ENCODE assay signal across 1 cellular context in the genomic region with DNA sequence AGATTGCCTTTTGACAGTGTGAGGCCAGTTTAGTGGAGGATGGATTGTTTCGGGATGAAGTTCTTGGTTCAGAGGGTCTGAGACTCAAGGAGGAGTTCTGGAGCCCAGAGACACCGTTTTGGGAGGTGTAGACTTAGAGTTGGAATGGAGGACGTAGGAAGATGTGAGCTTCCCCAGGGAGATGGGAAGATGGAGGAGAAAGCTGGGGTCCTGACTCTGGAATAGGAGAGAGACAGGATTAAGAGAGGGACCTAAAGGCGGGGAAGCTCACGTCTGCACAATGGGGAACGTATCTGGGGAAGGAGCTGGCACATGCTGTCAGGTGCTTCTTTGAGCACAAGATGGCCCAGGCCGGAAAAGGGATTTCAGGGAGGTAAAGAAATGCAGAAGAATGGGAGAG.
TF ChIP-seq lines count a peak whose summit lies in the region.

No MANE protein-coding gene starts in this region.

TF ChIP-seq in H1, 55 proteins besides CTCF, POLR2A, EP300 and RAD21 (continued from another document):
- no peak for TF ChIP-seq KDM4A (IDR thresholded peaks at IDR 0.05; ENCODE audit: low read depth, low read length, severe bottlenecking)
- no peak for TF ChIP-seq SIX5 (IDR thresholded peaks at IDR 0.05; ENCODE audit: low read depth, low read length)
- TF ChIP-seq HDAC6 (IDR thresholded peaks at IDR 0.05; ENCODE audit: low read depth, low read length): no peak
- TF ChIP-seq PHF8 (conservative IDR thresholded peaks at IDR 0.05; ENCODE audit: low read depth, low read length): no peak
- TF ChIP-seq KDM1A (IDR thresholded peaks at IDR 0.05; ENCODE audit: borderline replicate concordance, low read length): no peak
- no peak for TF ChIP-seq BRCA1 (IDR thresholded peaks at IDR 0.05; ENCODE audit: low read depth, low read length)
- TF ChIP-seq JUN (IDR thresholded peaks at IDR 0.05; ENCODE audit: low read depth, low read length): no peak
- no peak for TF ChIP-seq KDM5A (IDR thresholded peaks at IDR 0.05; ENCODE audit: low read length)
- TF ChIP-seq POU5F1 (IDR thresholded peaks at IDR 0.05; ENCODE audit: low read depth, low read length): no peak
